ENCODE assay signal across 16 cellular contexts in the genomic region with DNA sequence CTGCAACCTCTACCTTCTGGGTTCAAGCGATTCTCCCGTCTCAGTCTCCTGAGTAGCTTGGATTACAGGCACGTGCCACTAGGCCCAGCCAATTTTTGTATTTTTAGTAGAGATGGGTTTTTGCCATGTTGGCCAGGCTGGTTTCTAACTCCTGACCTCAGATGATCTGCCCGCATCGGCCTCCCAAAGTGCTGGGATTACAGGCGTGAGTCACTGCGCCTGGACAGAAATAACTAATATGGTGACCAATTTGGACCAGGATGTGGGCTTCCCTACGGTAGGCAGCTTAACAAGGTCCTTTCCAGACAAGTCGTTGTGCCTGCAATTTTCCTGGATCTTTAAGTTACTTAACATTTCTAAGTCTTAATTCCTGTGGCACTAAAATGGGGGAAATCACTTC. TPM values are rescaled to one million over a fixed set of nuclear protein-coding genes. Genes with fewer than 3 reads are reported as not detected.
DNase-seq lines count a peak whose midpoint lies in the region; ATAC-seq and TF ChIP-seq lines count a peak whose summit lies in the region.
"Had no signal": no experiment of that assay in that cellular context is flagged by ENCODE, and none has a peak within 500 bp of the region (broad histone marks: within the 10 kb centered on the region; RNA-seq: fewer than 3 reads in every experiment).

No MANE protein-coding gene starts in this region.

- H3K4me1 ChIP-seq in gastrocnemius medialis = peaks cover 17% of the 10 kb centered on the region in 2 donors
- H3K4me1 ChIP-seq: A549 had no signal

- H3K36me3 ChIP-seq in gastrocnemius medialis = peaks cover 0 to 4% of the 10 kb centered on the region in 2 donors

- ATAC-seq in gastrocnemius medialis = peak; percentile 98 to 99
- ATAC-seq: A549, HepG2 had no signal

- peak in 1 of 2 donors; percentile 20 for TF ChIP-seq POLR2A in gastrocnemius medialis (IDR thresholded peaks at IDR 0.05)

- H3K27me3 ChIP-seq in HL-60 (ENCODE audit: insufficient read depth, poor library complexity, severe bottlenecking) (no peaks in the 10 kb centered on the region), gastrocnemius medialis (no peaks in the 10 kb centered on the region)

- intact Hi-C loops in gastrocnemius medialis (cut with DNase I; ENCODE audit: low total_unique reads) = loop anchor here (1.0 to 10.0 kb wide), 2 partner anchors 15 to 311 kb away; a partner anchor contains a TSS

- no peaks in the 10 kb centered on the region for H3K9me3 ChIP-seq in gastrocnemius medialis

- H3K27ac ChIP-seq in HL-60 (replicated peaks) = peak overlapping the region; percentile 74
- peak overlapping the region; percentile 75 to 86 (median 81) for H3K27ac ChIP-seq in gastrocnemius medialis
- H3K27ac ChIP-seq: A549 had no signal

- H3K4me3 ChIP-seq in HL-60 (replicated peaks; ENCODE audit: insufficient read depth, low read length) (no peak overlapping the region), gastrocnemius medialis (no peak overlapping the region)
- H3K4me3 ChIP-seq: A549 had no signal

- TF ChIP-seq CTCF in HL-60 (IDR thresholded peaks at IDR 0.05; ENCODE audit: insufficient read depth, low read length) (no peak), gastrocnemius medialis (IDR thresholded peaks at IDR 0.05 in 4 of 5, conservative IDR thresholded peaks at IDR 0.05 in 1 of 5) (no peak)

- DNase-seq in HL-60 (ENCODE audit: low read depth in 1 of 2, low spot score in 1 of 2) (no peak), myocyte (ENCODE audit: low read depth) (peak; percentile 36), gastrocnemius medialis (peak; percentile 71 to 90), SKM-1 (lab: John Stamatoyannopoulos, UW; ENCODE audit: unreplicated experiment) (no peak), CD1c-positive myeloid dendritic cell (ENCODE audit: extremely low spot score) (no peak)
- no peak for DNase-seq in activated CD8-positive, alpha-beta memory T cell treated with anti-CD3 and anti-CD28 coated beads for 24 hours
- DNase-seq: CD4-positive, alpha-beta memory T cell; DMS79 treated with DMSO at 0.1 percent for 48 hours; EL; HCEC 1CT; HFFc6 had no signal

- in situ Hi-C loops in gastrocnemius medialis (cut with MboI; ENCODE audit: low sequenced_read_pairs in 4 of 4) = loop anchor here in 1 of 4 donors (25.0 kb wide), 1 partner anchor 384 kb away; a partner anchor contains a TSS

RNA-seq across cellular contexts. Expression of a gene that starts 14.8 kb away (rescaled TPM):
- 5.5 and 8.3 TPM in 2 replicates for total RNA-seq in myocyte
- 7.2 TPM for polyA plus RNA-seq in myocyte (2012)
- 1 to 10 TPM; 4.8 to 8.3 (median 6.7) TPM for total RNA-seq in gastrocnemius medialis

RNA-seq across cellular contexts. Expression of a gene that starts 14.9 kb away (rescaled TPM):
- total RNA-seq in myocyte (7.7 and 9.5 TPM in 2 replicates), gastrocnemius medialis (10 to 100 TPM in 3 of 4 donors, 1 to 10 TPM in 1; 9.6 to 20.8 (median 12.1) TPM)
- polyA plus RNA-seq in myocyte (2012) = 4.8 TPM

RNA-seq across cellular contexts. Expression of a gene that starts 38.4 kb away (rescaled TPM):
- total RNA-seq in myocyte = 0.53 TPM in 1 of 2 replicates, not detected in the other
- not detected for polyA plus RNA-seq in myocyte (2012)
- 1 to 10 TPM in 3 of 4 donors, under 1 TPM in 1; 0.46 to 2.2 (median 1.5) TPM for total RNA-seq in gastrocnemius medialis
- total RNA-seq: CD4-positive, alpha-beta memory T cell; H4; HepG2; HFFc6 had no signal
- polyA plus RNA-seq: A549; AG04450; BJ; CD4-positive, alpha-beta memory T cell; HepG2 had no signal

RNA-seq across cellular contexts. Expression of a gene that starts 50.0 kb away (rescaled TPM):
- 9.2 and 13.2 TPM in 2 replicates for total RNA-seq in myocyte
- polyA plus RNA-seq in myocyte (2012) = 4.2 TPM
- total RNA-seq in gastrocnemius medialis = 10 to 100 TPM in 3 of 4 donors, 1 to 10 TPM in 1; 6.5 to 14.6 (median 11.0) TPM

Comparison
In these comparisons a context has a peak if more than half of its experiments do, and no peak if none do; other contexts are left out.
1. DNase-seq: peak in myocyte (single experiment) and gastrocnemius medialis (2 of 2); none in HL-60 (0 of 2), SKM-1 (single experiment), CD1c-positive myeloid dendritic cell (single experiment) and activated CD8-positive, alpha-beta memory T cell treated with anti-CD3 and anti-CD28 coated beads for 24 hours (single experiment).